In genomic region chr9:312596-313320, GRCh38 we compare ENCODE assay signal across 33 cellular contexts.
A peak's percentile ranks its signal among the peaks of the same experiment; 100 is the strongest.
DNase-seq lines count a peak whose midpoint lies in the region; ATAC-seq, FAIRE-seq and TF ChIP-seq lines count a peak whose summit lies in the region.
"Had no signal": no experiment of that assay in that cellular context is flagged by ENCODE, and none has a peak within 500 bp of the region (broad histone marks: within the 10 kb centered on the region; RNA-seq: fewer than 3 reads in every experiment).

No MANE protein-coding gene starts in this region.

- H3K4me3 Mint-ChIP-seq in endodermal cell (no peak overlapping the region), HFFc6 (no peak overlapping the region)
- H3K4me3 Mint-ChIP-seq: activated CD4-positive, alpha-beta T cell treated with anti-CD3 and anti-CD28 coated beads, Interleukin-2, amount 10 ng/mL, durations not matched to agents 24 days and 14 days; activated naive CD8-positive, alpha-beta T cell treated with anti-CD3 and anti-CD28 coated beads, Interleukin-2, amount 50 U/mL, for 24 hours; CD8-positive, alpha-beta T cell; stimulated activated naive CD8-positive, alpha-beta T cell treated with anti-CD3 and anti-CD28 coated beads, Interleukin-15, amount 100 ng/mL, for 72 hours had no signal

- H3K4me1 Mint-ChIP-seq in endodermal cell (peaks cover 39% of the 10 kb centered on the region), HFFc6 (ENCODE audit: low read depth) (no peaks in the 10 kb centered on the region)
- H3K4me1 Mint-ChIP-seq: activated CD4-positive, alpha-beta T cell treated with anti-CD3 and anti-CD28 coated beads, Interleukin-2, amount 10 ng/mL, durations not matched to agents 24 days and 14 days; activated naive CD8-positive, alpha-beta T cell treated with anti-CD3 and anti-CD28 coated beads, Interleukin-2, amount 50 U/mL, for 24 hours; stimulated activated naive CD8-positive, alpha-beta T cell treated with anti-CD3 and anti-CD28 coated beads, Interleukin-15, amount 100 ng/mL, for 72 hours had no signal

- H3K4me3 ChIP-seq in endodermal cell (ENCODE audit: low read length), result no peak overlapping the region
- H3K4me3 ChIP-seq: A549, colonic mucosa, left lung, MG63, right atrium auricular region, thoracic aorta, uterus had no signal

- H3K27ac Mint-ChIP-seq in endodermal cell, result peak overlapping the region; percentile 87
- no peak overlapping the region for H3K27ac Mint-ChIP-seq in HFFc6
- H3K27ac Mint-ChIP-seq: activated CD4-positive, alpha-beta T cell treated with anti-CD3 and anti-CD28 coated beads, Interleukin-2, amount 10 ng/mL, durations not matched to agents 24 days and 14 days; activated naive CD8-positive, alpha-beta T cell treated with anti-CD3 and anti-CD28 coated beads, Interleukin-2, amount 50 U/mL, for 24 hours; stimulated activated naive CD8-positive, alpha-beta T cell treated with anti-CD3 and anti-CD28 coated beads, Interleukin-15, amount 100 ng/mL, for 72 hours had no signal

- no peak for TF ChIP-seq POLR2A in GM12891 (IDR thresholded peaks at IDR 0.05; ENCODE audit: low read depth, low read length)

- peaks cover 20% of the 10 kb centered on the region for H3K36me3 ChIP-seq in endodermal cell (ENCODE audit: control insufficient read depth, insufficient read depth, low read length)
- H3K36me3 ChIP-seq: colonic mucosa, MG63, right atrium auricular region, thoracic aorta, uterus had no signal

- H3K27me3 Mint-ChIP-seq in endodermal cell (ENCODE audit: insufficient read depth), result no peaks in the 10 kb centered on the region
- H3K27me3 Mint-ChIP-seq in HFFc6 (ENCODE audit: insufficient read depth), result no peaks in the 10 kb centered on the region; the same call in 1 of the 2 replicates
- H3K27me3 Mint-ChIP-seq: activated CD4-positive, alpha-beta T cell treated with anti-CD3 and anti-CD28 coated beads, Interleukin-2, amount 10 ng/mL, durations not matched to agents 24 days and 14 days; activated naive CD8-positive, alpha-beta T cell treated with anti-CD3 and anti-CD28 coated beads, Interleukin-2, amount 50 U/mL, for 24 hours; stimulated activated naive CD8-positive, alpha-beta T cell treated with anti-CD3 and anti-CD28 coated beads, Interleukin-15, amount 100 ng/mL, for 72 hours had no signal

- no peaks in the 10 kb centered on the region for H3K27me3 ChIP-seq in endodermal cell (ENCODE audit: control insufficient read depth, insufficient read depth, low read length, poor library complexity, severe bottlenecking)
- H3K27me3 ChIP-seq: colonic mucosa, left lung, MG63, right atrium auricular region, uterus had no signal

- 37 to 67% methylated on average over 7 of the region's 7 CpGs for WGBS in endodermal cell (ENCODE audit: insufficient coverage in 1 of 2, insufficient read length in 1 of 2), 2 experiments

- H3K9ac ChIP-seq in endodermal cell (ENCODE audit: extremely low read depth, low read length, poor library complexity, severe bottlenecking), result no peak overlapping the region

- FAIRE-seq in GM12891 (lab: Jason Lieb, UNC), result peak; percentile 61
- FAIRE-seq: A549, astrocyte, GM18507, GM19239, islet of Langerhans, RCC 7860 had no signal

- DNase-seq in NCI-H2196 treated with DMSO at 0.1 percent for 48 hours (lab: John Stamatoyannopoulos, UW; ENCODE audit: unreplicated experiment) (peak; percentile 48), NCI-H2196 (lab: John Stamatoyannopoulos, UW; ENCODE audit: unreplicated experiment) (no peak), GM12891 (ENCODE audit: insufficient read length, low spot score) (no peak), NCI-H82 treated with DMSO at 0.1 percent for 48 hours (lab: John Stamatoyannopoulos, UW; ENCODE audit: unreplicated experiment) (peak; percentile 10), endodermal cell (no peak), SW 1271 (lab: John Stamatoyannopoulos, UW) (no peak), left ventricle myocardium superior (no peak), HFFc6 (no peak)
- DNase-seq: activated CD4-positive, alpha-beta T cell treated with anti-CD3 and anti-CD28 coated beads, Interleukin-2, amount 10 ng/mL, durations not matched to agents 24 days and 14 days; activated naive CD4-positive, alpha-beta T cell; activated naive CD8-positive, alpha-beta T cell treated with anti-CD3 and anti-CD28 coated beads, Interleukin-2, amount 50 U/mL, for 24 hours; AML-193; CD8-positive, alpha-beta T cell; colonic mucosa; effector CD8-positive, alpha-beta T cell; EL; GOT3; KBM-7; left lung; MG63; NCI-H1105 treated with DMSO at 0.1 percent for 48 hours; NCI-H2081; SHP77 treated with DMSO at 0.1 percent for 48 hours; stimulated activated naive CD8-positive, alpha-beta T cell treated with anti-CD3 and anti-CD28 coated beads, Interleukin-15, amount 100 ng/mL, for 72 hours; uterus had no signal

- TF ChIP-seq CTCF in endodermal cell (conservative IDR thresholded peaks at IDR 0.05) (no peak), HFFc6 (IDR thresholded peaks at IDR 0.05) (no peak)

- H3K27ac ChIP-seq in endodermal cell (ENCODE audit: low read depth, low read length), result no peak overlapping the region
- H3K27ac ChIP-seq: A549, colonic mucosa, left lung, right atrium auricular region, thoracic aorta, uterus had no signal

- ATAC-seq in left ventricle myocardium superior, result no peak
- ATAC-seq: A549; activated naive CD8-positive, alpha-beta T cell treated with anti-CD3 and anti-CD28 coated beads, Interleukin-2, amount 50 U/mL, for 24 hours; CD8-positive, alpha-beta T cell; left lung; stimulated activated naive CD8-positive, alpha-beta T cell treated with anti-CD3 and anti-CD28 coated beads, Interleukin-15, amount 100 ng/mL, for 72 hours had no signal

- H3K4me1 ChIP-seq in endodermal cell (ENCODE audit: control insufficient read depth, insufficient read depth, low read length), result peaks cover 4% of the 10 kb centered on the region
- H3K4me1 ChIP-seq: A549, colonic mucosa, left lung, right atrium auricular region, uterus had no signal

- no peaks in the 10 kb centered on the region for H3K9me3 Mint-ChIP-seq in endodermal cell
- H3K9me3 Mint-ChIP-seq in HFFc6, result no peaks in the 10 kb centered on the region
- H3K9me3 Mint-ChIP-seq: activated CD4-positive, alpha-beta T cell treated with anti-CD3 and anti-CD28 coated beads, Interleukin-2, amount 10 ng/mL, durations not matched to agents 24 days and 14 days; activated naive CD8-positive, alpha-beta T cell treated with anti-CD3 and anti-CD28 coated beads, Interleukin-2, amount 50 U/mL, for 24 hours; CD8-positive, alpha-beta T cell; stimulated activated naive CD8-positive, alpha-beta T cell treated with anti-CD3 and anti-CD28 coated beads, Interleukin-15, amount 100 ng/mL, for 72 hours had no signal

- H3K9me3 ChIP-seq in endodermal cell (ENCODE audit: control insufficient read depth, low read length), result no peaks in the 10 kb centered on the region
- H3K9me3 ChIP-seq: A549, colonic mucosa, left lung, MG63, right atrium auricular region, thoracic aorta, uterus had no signal

- intact Hi-C loops in left ventricle myocardium superior (cut with micrococcal nuclease), result no loop called here

- H3K36me3 Mint-ChIP-seq in endodermal cell (ENCODE audit: low read depth) (peaks cover 15% of the 10 kb centered on the region), HFFc6 (ENCODE audit: low read depth) (no peaks in the 10 kb centered on the region)

TF ChIP-seq in GM12891, 5 proteins besides CTCF, POLR2A, EP300 and RAD21:
- TF ChIP-seq POU2F2 (IDR thresholded peaks at IDR 0.05; ENCODE audit: low read depth, low read length) (no peak), PAX5 (IDR thresholded peaks at IDR 0.05; ENCODE audit: insufficient read depth, low read length, severe bottlenecking) (no peak), SPI1 (IDR thresholded peaks at IDR 0.05; ENCODE audit: low read depth, low read length) (no peak), POLR2AphosphoS5 (IDR thresholded peaks at IDR 0.05; ENCODE audit: low read depth, low read length) (no peak), TAF1 (IDR thresholded peaks at IDR 0.05; ENCODE audit: low read depth, low read length) (no peak)

Comparison
In these comparisons a context has a peak if more than half of its experiments do, and no peak if none do; other contexts are left out.
1. DNase-seq: peak in NCI-H2196 treated with DMSO at 0.1 percent for 48 hours (single experiment) and NCI-H82 treated with DMSO at 0.1 percent for 48 hours (single experiment); none in NCI-H2196 (single experiment), GM12891 (single experiment), endodermal cell (single experiment), SW 1271 (0 of 2), left ventricle myocardium superior (single experiment) and HFFc6 (single experiment).